ENCODE assay signal across 8 cellular contexts in the genomic region with DNA sequence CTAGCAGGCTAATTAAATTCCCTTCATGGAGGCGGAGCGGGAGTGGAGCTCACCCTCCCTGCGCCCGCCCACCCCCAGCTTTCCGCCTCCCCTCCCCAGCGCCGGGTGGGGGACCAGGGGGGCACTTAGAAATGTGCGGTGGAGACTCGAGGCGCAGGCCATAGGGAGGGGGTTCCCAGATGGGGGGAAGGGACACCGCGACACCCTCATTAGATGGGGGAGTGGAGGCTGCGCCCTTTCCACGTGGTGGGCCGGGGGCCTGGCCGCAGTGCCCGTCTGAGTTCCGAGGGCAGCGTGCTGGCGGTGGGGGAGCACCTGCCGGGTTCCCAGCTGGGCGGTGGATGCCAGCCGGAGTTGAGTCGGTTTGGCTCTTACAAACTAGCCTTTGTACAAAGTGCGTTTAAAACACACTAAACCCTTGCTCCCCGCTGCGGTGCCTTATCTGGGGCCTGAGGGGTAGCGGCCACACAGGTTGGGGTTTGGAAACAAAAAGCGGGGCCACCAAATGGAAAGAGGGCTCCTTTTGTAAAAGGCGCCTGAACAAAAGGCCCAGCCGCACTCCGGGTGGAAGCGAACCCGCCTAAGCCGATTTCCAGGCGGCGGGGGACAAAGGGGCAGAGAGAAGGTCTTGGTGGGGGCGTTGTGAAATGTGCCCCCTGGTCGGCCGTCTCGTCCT. TPM values are rescaled to one million over a fixed set of nuclear protein-coding genes. Genes with fewer than 3 reads are reported as not detected.
DNase-seq lines count a peak whose midpoint lies in the region; ATAC-seq, FAIRE-seq and TF ChIP-seq lines count a peak whose summit lies in the region.

No MANE protein-coding gene starts in this region.

- peaks cover 36 to 72% of the 10 kb centered on the region in 2 donors for H3K4me1 Mint-ChIP-seq in natural killer cell

- FAIRE-seq in urothelium cell line (lab: Jason Lieb, UNC), result no peak

- WGBS in mammary epithelial cell (ENCODE audit: low coverage, missing lambda C conversion rate), result 68% methylated on average over 6 of the region's 41 CpGs

- in situ Hi-C loops in mammary epithelial cell (cut with MboI; ENCODE audit: low sequenced_read_pairs in 2 of 2), result loop anchor here (25.0 kb wide), 3 partner anchors 302 to 477 kb away; no protein-coding TSS in a partner anchor

- peak overlapping the region; percentile 53 to 86 (median 76); a peak in 21 of 22 replicates for H3K9ac ChIP-seq in BLaER1 treated with 17β-estradiol and CSF1 and Interleukin-3, amounts not matched to agents 10 nM and 100 nM
- H3K9ac ChIP-seq in mammary epithelial cell (ENCODE audit: insufficient read depth, low read length), result no peak overlapping the region

- H3K27ac ChIP-seq in BLaER1 treated with 17β-estradiol and CSF1 and Interleukin-3, amounts not matched to agents 10 nM and 100 nM, result peak overlapping the region in 9 of 11 experiments; percentile 59 to 80 (median 73); a peak in 16 of 22 replicates
- no peak overlapping the region for H3K27ac ChIP-seq in mammary epithelial cell (ENCODE audit: insufficient read depth, low read depth, low read length)

- H2AFZ ChIP-seq in mammary epithelial cell (ENCODE audit: low read depth, low read length), result no peak overlapping the region

- TF ChIP-seq RAD21 in Ishikawa (IDR thresholded peaks at IDR 0.05; ENCODE audit: low read depth), result no peak

- peak overlapping the region in 1 of 2 donors; percentile 73 for H3K27ac Mint-ChIP-seq in natural killer cell

- no peaks in the 10 kb centered on the region for H3K27me3 Mint-ChIP-seq in natural killer cell (ENCODE audit: low read depth in 2 of 2)

- H3K9me3 ChIP-seq in BLaER1 treated with 17β-estradiol and CSF1 and Interleukin-3, amounts not matched to agents 10 nM and 100 nM (replicated peaks in 1 of 11), result no peaks in the 10 kb centered on the region
- H3K9me3 ChIP-seq in mammary epithelial cell (replicated peaks; ENCODE audit: insufficient read depth, low read length), result no peaks in the 10 kb centered on the region

- DNase-seq in mammary epithelial cell (no peak), natural killer cell (no peak), NCI-H524 treated with DMSO at 0.1 percent for 48 hours (lab: John Stamatoyannopoulos, UW) (no peak), urothelium cell line (ENCODE audit: low spot score) (no peak), SHP77 (lab: John Stamatoyannopoulos, UW) (no peak)

- peaks cover 0 to 5% (median 0%) of the 10 kb centered on the region in 11 experiments; a peak in 2 of 22 replicates for H3K27me3 ChIP-seq in BLaER1 treated with 17β-estradiol and CSF1 and Interleukin-3, amounts not matched to agents 10 nM and 100 nM
- H3K27me3 ChIP-seq in mammary epithelial cell (ENCODE audit: insufficient read depth, low read length), result no peaks in the 10 kb centered on the region

- CTCF ChIA-PET in mammary epithelial cell (lab: Charles Lee; ENCODE audit: low non-redundant PET), result no interaction called here

- intact Hi-C loops in mammary epithelial cell (cut with micrococcal nuclease), result loop anchor here (5.0 kb wide), 1 partner anchor 138 kb away; the partner anchor contains the start of gene C16orf74
- intact Hi-C loops in natural killer cell (cut with micrococcal nuclease), result loop anchor here (10.0 kb wide), 1 partner anchor 310 kb away; no protein-coding TSS in a partner anchor

- peak overlapping the region; percentile 42 for H3K4me3 Mint-ChIP-seq in natural killer cell

- H3K4me3 ChIP-seq in BLaER1 treated with 17β-estradiol and CSF1 and Interleukin-3, amounts not matched to agents 10 nM and 100 nM, result peak overlapping the region; percentile 62 to 82 (median 70)
- H3K4me3 ChIP-seq in mammary epithelial cell (replicated peaks in 1 of 3; ENCODE audit: insufficient read depth in 1 of 3, low read depth in 2 of 3, low read length in 3 of 3), result peak overlapping the region in 1 of 3 experiments; percentile 76

- TF ChIP-seq EP300 in Ishikawa (IDR thresholded peaks at IDR 0.05; ENCODE audit: borderline replicate concordance), result no peak

- dilution Hi-C loops in mammary epithelial cell (cut with HindIII; ENCODE audit: low sequenced_read_pairs), result no loop called here

- no peaks in the 10 kb centered on the region for H3K9me3 Mint-ChIP-seq in natural killer cell

- no peaks in the 10 kb centered on the region for H3K79me2 ChIP-seq in mammary epithelial cell (ENCODE audit: insufficient read depth, low read length)

- BruUV-seq in mammary epithelial cell (replicated peaks; lab: Mats Ljungman, UMichigan), result no TSS peak

- ATAC-seq in natural killer cell (no peak), HG03469 (IDR thresholded peaks at IDR 0.05; ENCODE audit: unreplicated experiment) (no peak)

- peak overlapping the region; percentile 87 to 99 (median 98) for H3K4me2 ChIP-seq in BLaER1 treated with 17β-estradiol and CSF1 and Interleukin-3, amounts not matched to agents 10 nM and 100 nM
- H3K4me2 ChIP-seq in mammary epithelial cell (ENCODE audit: insufficient read depth, low read depth, low read length), result peak overlapping the region; percentile 47

- TF ChIP-seq CTCF in mammary epithelial cell (conservative IDR thresholded peaks at IDR 0.05 in 1 of 2, IDR thresholded peaks at IDR 0.05 in 1 of 2; ENCODE audit: extremely low read depth in 1 of 2, insufficient read depth in 1 of 2, low read depth in 1 of 2, low read length in 2 of 2) (no peak), natural killer cell (IDR thresholded peaks at IDR 0.05) (no peak)

- peaks cover 61 to 85% (median 79%) of the 10 kb centered on the region in 10 experiments for H3K4me1 ChIP-seq in BLaER1 treated with 17β-estradiol and CSF1 and Interleukin-3, amounts not matched to agents 10 nM and 100 nM
- H3K4me1 ChIP-seq in mammary epithelial cell (ENCODE audit: insufficient read depth, low read length), result peaks cover 48% of the 10 kb centered on the region

- H3K36me3 Mint-ChIP-seq in natural killer cell, result no peaks in the 10 kb centered on the region

- peaks cover 0 to 6% (median 0%) of the 10 kb centered on the region in 11 experiments; a peak in 5 of 22 replicates for H3K36me3 ChIP-seq in BLaER1 treated with 17β-estradiol and CSF1 and Interleukin-3, amounts not matched to agents 10 nM and 100 nM
- no peaks in the 10 kb centered on the region for H3K36me3 ChIP-seq in mammary epithelial cell (ENCODE audit: insufficient read depth, low read length)

- peaks cover 44 to 77% (median 60%) of the 10 kb centered on the region in 11 experiments for H4K20me1 ChIP-seq in BLaER1 treated with 17β-estradiol and CSF1 and Interleukin-3, amounts not matched to agents 10 nM and 100 nM
- no peaks in the 10 kb centered on the region for H4K20me1 ChIP-seq in mammary epithelial cell (ENCODE audit: insufficient read depth, low read length)

TF ChIP-seq in Ishikawa, 13 proteins besides CTCF, POLR2A, EP300 and RAD21:
- TF ChIP-seq, protein P1, sequence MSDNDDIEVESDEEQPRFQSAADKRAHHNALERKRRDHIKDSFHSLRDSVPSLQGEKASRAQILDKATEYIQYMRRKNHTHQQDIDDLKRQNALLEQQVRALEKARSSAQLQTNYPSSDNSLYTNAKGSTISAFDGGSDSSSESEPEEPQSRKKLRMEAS (IDR thresholded peaks at IDR 0.05), result peak; percentile 32; the same call in 1 of the 2 replicates
- TF ChIP-seq USF1 (IDR thresholded peaks at IDR 0.05), result no peak

RNA-seq across cellular contexts. Expression of gene GSE1, which starts 1.4 kb away (rescaled TPM):
- total RNA-seq in mammary epithelial cell (10 to 100 TPM; 19.3 to 24.3 TPM), natural killer cell (100 to 1,000 TPM; 232 to 277 (median 233) TPM)
- 5.2 TPM for polyA plus RNA-seq in mammary epithelial cell
- polyA minus RNA-seq in mammary epithelial cell, result 8.5 TPM

Comparison
In these comparisons a context has a peak if more than half of its experiments do, and no peak if none do; other contexts are left out.
1. RNA of gene GSE1, which starts 1.4 kb away (total RNA-seq): 232 to 277 TPM in natural killer cell; 19.3 to 24.3 TPM in mammary epithelial cell; every median in the first group is over 4 times any median in the second.